ENCODE assay signal across 9 cellular contexts in genomic region chr19:50604264-50605073, GRCh38. TPM values are rescaled to one million over a fixed set of nuclear protein-coding genes. Genes with fewer than 3 reads are reported as not detected.
DNase-seq lines count a peak whose midpoint lies in the region; ATAC-seq, FAIRE-seq and TF ChIP-seq lines count a peak whose summit lies in the region.
"Not testable (repeated sequence)": the region's sequence is repeated elsewhere in the genome, so short reads cannot be mapped to it uniquely, and the experiment has no call there.
"Had no signal": no experiment of that assay in that cellular context is flagged by ENCODE, and none has a peak within 500 bp of the region (broad histone marks: within the 10 kb centered on the region; RNA-seq: fewer than 3 reads in every experiment).

No MANE protein-coding gene starts in this region.

- H3F3A ChIP-seq in SK-N-SH (replicated peaks; ENCODE audit: insufficient read depth): not testable (repeated sequence)

- ATAC-seq in A549: peak; percentile 63 to 73
- ATAC-seq in activated naive CD8-positive, alpha-beta T cell treated with anti-CD3 and anti-CD28 coated beads, Interleukin-2, amount 50 U/mL, for 24 hours: peak; percentile 41
- ATAC-seq in lower lobe of right lung: peak; percentile 41 to 57

- FAIRE-seq in A549 (lab: Jason Lieb, UNC): not testable (repeated sequence)

- H3K4me3 ChIP-seq in A549; GM12875 (ENCODE audit: low read depth, low read length); SK-N-SH (ENCODE audit: low read depth in 2 of 2, low read length in 1 of 2); lower lobe of right lung; testis: not testable (repeated sequence)

- intact Hi-C loops in lower lobe of right lung (cut with DNase I); testis (cut with DNase I; ENCODE audit: low total_unique reads): not testable (repeated sequence)

- not testable (repeated sequence) for H3K4me2 ChIP-seq in A549, SK-N-SH

- peaks cover 13% of the 10 kb centered on the region for H3K9me3 Mint-ChIP-seq in activated naive CD8-positive, alpha-beta T cell treated with anti-CD3 and anti-CD28 coated beads, Interleukin-2, amount 50 U/mL, for 24 hours

- H3K4me3 Mint-ChIP-seq in activated naive CD8-positive, alpha-beta T cell treated with anti-CD3 and anti-CD28 coated beads, Interleukin-2, amount 50 U/mL, for 24 hours: not testable (repeated sequence)

- not testable (repeated sequence) for H2AFZ ChIP-seq in SK-N-SH (ENCODE audit: low read depth)

- not testable (repeated sequence) for DNase-seq in A549 (ENCODE audit: low read depth in 1 of 2, low spot score in 1 of 2); SK-N-SH; lower lobe of right lung
- DNase-seq in NCI-H1930 (lab: John Stamatoyannopoulos, UW) (peak; percentile 53 to 78), testis (peak; percentile 52)
- DNase-seq in activated CD8-positive, alpha-beta memory T cell treated with anti-CD3 and anti-CD28 coated beads for 24 hours: peak; percentile 57
- peak; percentile 17 for DNase-seq in activated naive CD8-positive, alpha-beta T cell treated with anti-CD3 and anti-CD28 coated beads, Interleukin-2, amount 50 U/mL, for 24 hours

- H3K9ac ChIP-seq in SK-N-SH: not testable (repeated sequence)

- not testable (repeated sequence) for H3K27ac ChIP-seq in A549; SK-N-SH (ENCODE audit: low read depth in 2 of 2, low read length in 1 of 2); lower lobe of right lung; testis

- H3K27ac Mint-ChIP-seq in activated naive CD8-positive, alpha-beta T cell treated with anti-CD3 and anti-CD28 coated beads, Interleukin-2, amount 50 U/mL, for 24 hours: not testable (repeated sequence)

- H3K27me3 Mint-ChIP-seq in activated naive CD8-positive, alpha-beta T cell treated with anti-CD3 and anti-CD28 coated beads, Interleukin-2, amount 50 U/mL, for 24 hours: peaks cover 57% of the 10 kb centered on the region

- not testable (repeated sequence) for H3K4me1 ChIP-seq in A549; SK-N-SH (ENCODE audit: control insufficient read depth in 1 of 2, insufficient read depth in 2 of 2, low read depth in 1 of 2, low read length in 1 of 2); lower lobe of right lung; testis

- not testable (repeated sequence) for H4K20me1 ChIP-seq in SK-N-SH (ENCODE audit: insufficient read depth)

- H3K9me2 ChIP-seq in SK-N-SH: not testable (repeated sequence)

- peaks cover 13% of the 10 kb centered on the region for H3K4me1 Mint-ChIP-seq in activated naive CD8-positive, alpha-beta T cell treated with anti-CD3 and anti-CD28 coated beads, Interleukin-2, amount 50 U/mL, for 24 hours

- H3K9me3 ChIP-seq in A549, SK-N-SH, lower lobe of right lung, testis: not testable (repeated sequence)

- H3K27me3 ChIP-seq in SK-N-SH (ENCODE audit: insufficient read depth) (peaks cover 14% of the 10 kb centered on the region; the same call in 1 of the 2 replicates), lower lobe of right lung (ENCODE audit: low read depth) (peaks cover 32% of the 10 kb centered on the region)
- not testable (repeated sequence) for H3K27me3 ChIP-seq in testis

- no CpG with 5 or more reads among the region's 56 CpGs for WGBS in A549 (ENCODE audit: missing lambda C conversion rate)
- 96% methylated on average over 23 of the region's 56 CpGs for WGBS in SK-N-SH (ENCODE audit: low lambda C conversion rate)
- WGBS in testis, 2 donors: 39 to 52% methylated on average over 23 to 42 of the region's 56 CpGs

- not testable (repeated sequence) for H3K36me3 Mint-ChIP-seq in activated naive CD8-positive, alpha-beta T cell treated with anti-CD3 and anti-CD28 coated beads, Interleukin-2, amount 50 U/mL, for 24 hours (ENCODE audit: low read depth)

- not testable (repeated sequence) for TF ChIP-seq POLR2A in A549 (IDR thresholded peaks at IDR 0.05; ENCODE audit: low read length); testis (IDR thresholded peaks at IDR 0.05)

- not testable (repeated sequence) for TF ChIP-seq CTCF in A549 (IDR thresholded peaks at IDR 0.05); lower lobe of right lung (IDR thresholded peaks at IDR 0.05)
- peak; percentile 15; the same call in 1 of the 2 replicates for TF ChIP-seq CTCF in GM12875 (IDR thresholded peaks at IDR 0.05; ENCODE audit: borderline replicate concordance, insufficient read depth, low read depth, low read length)
- peak; percentile 25 for TF ChIP-seq CTCF in SK-N-SH (IDR thresholded peaks at IDR 0.05)
- peak in 1 of 3 experiments; percentile 39 for TF ChIP-seq CTCF in testis (IDR thresholded peaks at IDR 0.05)

- CTCF ChIA-PET in A549 (lab: Yijun Ruan, JAX); SK-N-SH (lab: Yijun Ruan, JAX): not testable (repeated sequence)

- POLR2A ChIA-PET in A549 (lab: Yijun Ruan, JAX); SK-N-SH (lab: Yijun Ruan, JAX): not testable (repeated sequence)

- H3K79me2 ChIP-seq in SK-N-SH (ENCODE audit: insufficient read depth): not testable (repeated sequence)

- TF ChIP-seq EP300 in A549 (IDR thresholded peaks at IDR 0.05); SK-N-SH (IDR thresholded peaks at IDR 0.05; ENCODE audit: borderline replicate concordance in 1 of 2, low read depth in 1 of 2, low read length in 1 of 2): not testable (repeated sequence)

- TF ChIP-seq RAD21 in A549 (conservative IDR thresholded peaks at IDR 0.05 in 1 of 2, IDR thresholded peaks at IDR 0.05 in 1 of 2); SK-N-SH (IDR thresholded peaks at IDR 0.05; ENCODE audit: low read length): not testable (repeated sequence)

- H3K36me3 ChIP-seq in SK-N-SH (replicated peaks in 1 of 2; ENCODE audit: control insufficient read depth in 1 of 2, insufficient read depth in 2 of 2, low read length in 1 of 2); lower lobe of right lung; testis (ENCODE audit: low read depth, missing control alignments): not testable (repeated sequence)

RNA-seq across cellular contexts. Expression of gene SYT3, which starts 35.2 kb away (rescaled TPM):
- polyA plus RNA-seq in A549 (2011; rRNA removed): 0.25 and 0.29 TPM in 2 replicates
- polyA plus RNA-seq in A549 (2012; cell fraction: cytosol; rRNA removed): 0.24 and 0.30 TPM in 2 replicates
- polyA plus RNA-seq in A549 (2012; cell fraction: nucleus; rRNA removed): 0.44 and 0.54 TPM in 2 replicates
- 0.45 to 1.2 TPM (median 1.1 TPM) in 3 replicates for polyA plus RNA-seq in A549 (2017; fragmentation: RNase III; extraction: RNeasy Plus Mini Kit Qiagen cat#74134 plus additional on column Dnase treatment)
- polyA minus RNA-seq in A549 (2011; rRNA and poly(A)+ RNA removed): 0.44 TPM in 1 of 2 replicates, not detected in the other
- 0.52 and 0.94 TPM in 2 replicates for polyA plus RNA-seq in SK-N-SH (2012; rRNA removed)
- polyA plus RNA-seq in SK-N-SH (2012; cell fraction: cytosol; rRNA removed): 0.39 and 0.76 TPM in 2 replicates
- 1.4 and 1.7 TPM in 2 replicates for polyA plus RNA-seq in SK-N-SH (2012; cell fraction: nucleus; rRNA removed)
- 1.2 TPM for total RNA-seq in lower lobe of right lung
- total RNA-seq in testis: 1 to 10 TPM; 2.5 to 5.5 TPM
- 3.3 TPM for polyA plus RNA-seq in testis (ENCODE audit: insufficient read depth, low read depth, low replicate concordance)
- total RNA-seq: M059J had no signal

RNA-seq across cellular contexts. Expression of gene LRRC4B, which starts 36.2 kb away (rescaled TPM):
- polyA plus RNA-seq in A549 (2011; rRNA removed): 0.49 and 0.54 TPM in 2 replicates
- polyA plus RNA-seq in A549 (2012; cell fraction: cytosol; rRNA removed): 0.38 and 0.82 TPM in 2 replicates
- polyA plus RNA-seq in A549 (2012; cell fraction: nucleus; rRNA removed): 0.62 and 1.2 TPM in 2 replicates
- polyA plus RNA-seq in A549 (2017; fragmentation: RNase III; extraction: RNeasy Plus Mini Kit Qiagen cat#74134 plus additional on column Dnase treatment): 0.67 to 1.2 TPM (median 0.97 TPM) in 3 replicates
- polyA minus RNA-seq in A549 (2011; rRNA and poly(A)+ RNA removed): 0.44 and 0.45 TPM in 2 replicates
- polyA plus RNA-seq in SK-N-SH (2012; rRNA removed): 5.4 and 6.9 TPM in 2 replicates
- 2.5 and 6.5 TPM in 2 replicates for polyA plus RNA-seq in SK-N-SH (2012; cell fraction: cytosol; rRNA removed)
- 5.2 and 6.2 TPM in 2 replicates for polyA plus RNA-seq in SK-N-SH (2012; cell fraction: nucleus; rRNA removed)
- total RNA-seq in lower lobe of right lung: 3.9 TPM
- 10 to 100 TPM in 1 of 2 donors, 1 to 10 TPM in 1; 5.7 to 10.1 TPM for total RNA-seq in testis
- 2.8 TPM for polyA plus RNA-seq in testis (ENCODE audit: insufficient read depth, low read depth, low replicate concordance)
- total RNA-seq: M059J had no signal

RNA-seq across cellular contexts. Expression of gene C19orf81, which starts 44.8 kb away (rescaled TPM):
- polyA plus RNA-seq in A549 (2011; rRNA removed) (1.8 and 2.1 TPM in 2 replicates), A549 (2017; fragmentation: RNase III; extraction: RNeasy Plus Mini Kit Qiagen cat#74134 plus additional on column Dnase treatment) (7.9 to 9.5 TPM (median 8.2 TPM) in 3 replicates), SK-N-SH (2012; rRNA removed) (3.4 and 5.7 TPM in 2 replicates), testis (ENCODE audit: insufficient read depth, low read depth, low replicate concordance) (11.7 TPM)
- polyA plus RNA-seq in A549 (2012; cell fraction: cytosol; rRNA removed): 5.7 and 5.8 TPM in 2 replicates
- 5.8 and 5.9 TPM in 2 replicates for polyA plus RNA-seq in A549 (2012; cell fraction: nucleus; rRNA removed)
- polyA minus RNA-seq in A549 (2011; rRNA and poly(A)+ RNA removed): not detected in 2 replicates
- 2.5 and 3.1 TPM in 2 replicates for polyA plus RNA-seq in SK-N-SH (2012; cell fraction: cytosol; rRNA removed)
- 5.3 and 15.2 TPM in 2 replicates for polyA plus RNA-seq in SK-N-SH (2012; cell fraction: nucleus; rRNA removed)
- total RNA-seq in lower lobe of right lung (5.2 TPM), testis (10 to 100 TPM in 1 of 2 donors, 1 to 10 TPM in 1; 5.4 to 10.2 TPM)
